1 cellular context compared by ENCODE assay signal in genomic region chr2:112728029-112728362, GRCh38.
TF ChIP-seq lines count a peak whose summit lies in the region.

No MANE protein-coding gene starts in this region.

TF ChIP-seq in K562, 482 proteins besides CTCF, POLR2A, EP300 and RAD21 (continues in another document):
- TF ChIP-seq CREM (IDR thresholded peaks at IDR 0.05; ENCODE audit: low read depth) (peak; percentile 64), ZNF253 (CRISPR knock-in tag; conservative IDR thresholded peaks at IDR 0.05) (no peak), CAMTA2 (CRISPR knock-in tag; conservative IDR thresholded peaks at IDR 0.05) (no peak), ZNF282 (CRISPR knock-in tag; IDR thresholded peaks at IDR 0.05) (no peak), ATF4 (CRISPR knock-in tag; IDR thresholded peaks at IDR 0.05) (no peak), VEZF1 (CRISPR knock-in tag; IDR thresholded peaks at IDR 0.05) (no peak), NCOA6 (IDR thresholded peaks at IDR 0.05) (no peak), SMARCE1 (IDR thresholded peaks at IDR 0.05) (no peak), CTBP1 (IDR thresholded peaks at IDR 0.05; ENCODE audit: borderline replicate concordance) (peak; percentile 96), ZNF174 (CRISPR knock-in tag; IDR thresholded peaks at IDR 0.05) (no peak), CHCHD3 (CRISPR knock-in tag; IDR thresholded peaks at IDR 0.05) (no peak), NKRF (IDR thresholded peaks at IDR 0.05; ENCODE audit: borderline replicate concordance) (no peak), HIVEP1 (CRISPR knock-in tag; IDR thresholded peaks at IDR 0.05) (no peak), TCF3 (CRISPR knock-in tag; IDR thresholded peaks at IDR 0.05) (peak; percentile 79), TOE1 (IDR thresholded peaks at IDR 0.05; ENCODE audit: borderline replicate concordance) (no peak), TOE1 (CRISPR knock-in tag; IDR thresholded peaks at IDR 0.05; ENCODE audit: borderline replicate concordance, low read depth) (no peak), TFAM (CRISPR knock-in tag; conservative IDR thresholded peaks at IDR 0.05) (no peak), YY1 (IDR thresholded peaks at IDR 0.05; ENCODE audit: borderline replicate concordance in 1 of 3, control insufficient read depth in 1 of 3, extremely low read depth in 1 of 3, insufficient read depth in 3 of 3, insufficient read length in 1 of 3, insufficient replicate concordance in 2 of 3, low read depth in 1 of 3, low read length in 2 of 3) (no peak), ZNF277 (CRISPR knock-in tag; IDR thresholded peaks at IDR 0.05; ENCODE audit: borderline replicate concordance) (no peak), ZNF217 (CRISPR knock-in tag; IDR thresholded peaks at IDR 0.05) (no peak), PTBP1 (IDR thresholded peaks at IDR 0.05; ENCODE audit: low read depth, low read length) (no peak), RUNX1 (IDR thresholded peaks at IDR 0.05; ENCODE audit: low read depth) (no peak), TGIF2 (CRISPR knock-in tag; IDR thresholded peaks at IDR 0.05) (no peak), HLTF (IDR thresholded peaks at IDR 0.05) (no peak), ZC3H11A (IDR thresholded peaks at IDR 0.05; ENCODE audit: low read depth, low read length) (no peak), TCFL5 (CRISPR knock-in tag; conservative IDR thresholded peaks at IDR 0.05) (no peak), ZKSCAN3 (CRISPR knock-in tag; IDR thresholded peaks at IDR 0.05) (no peak), KLF16 (IDR thresholded peaks at IDR 0.05) (peak; percentile 71; the same call in 1 of the 2 replicates), FIP1L1 (IDR thresholded peaks at IDR 0.05; ENCODE audit: low read depth, low read length, poor library complexity, severe bottlenecking) (no peak), DMBX1 (CRISPR knock-in tag; IDR thresholded peaks at IDR 0.05; ENCODE audit: borderline replicate concordance) (no peak), E4F1 (CRISPR knock-in tag; IDR thresholded peaks at IDR 0.05; ENCODE audit: borderline replicate concordance) (no peak), HDAC8 (tag; IDR thresholded peaks at IDR 0.05) (no peak), ESRRA (IDR thresholded peaks at IDR 0.05; ENCODE audit: borderline replicate concordance, low read depth) (peak; percentile 70), XRCC5 (IDR thresholded peaks at IDR 0.05; ENCODE audit: low read depth, low read length) (no peak), ELK3 (CRISPR knock-in tag; IDR thresholded peaks at IDR 0.05) (no peak), CREB5 (CRISPR knock-in tag; IDR thresholded peaks at IDR 0.05) (no peak), ZBTB34 (CRISPR knock-in tag; IDR thresholded peaks at IDR 0.05) (no peak), HDGF (IDR thresholded peaks at IDR 0.05) (no peak), TAF15 (IDR thresholded peaks at IDR 0.05; ENCODE audit: low read depth, low read length) (no peak), ZNF146 (CRISPR knock-in tag; IDR thresholded peaks at IDR 0.05; ENCODE audit: unreplicated experiment) (no peak), CXXC5 (CRISPR knock-in tag; IDR thresholded peaks at IDR 0.05) (peak; percentile 45), SP1 (CRISPR knock-in tag; IDR thresholded peaks at IDR 0.05) (no peak), THRB (CRISPR knock-in tag; conservative IDR thresholded peaks at IDR 0.05) (no peak), ZNF324 (CRISPR knock-in tag; IDR thresholded peaks at IDR 0.05) (no peak), TEAD1 (CRISPR knock-in tag; IDR thresholded peaks at IDR 0.05) (0 out of 4 replicates have a peak, but pooled peaks of 1 of the 2 experiments have one; percentile 30), NR4A1 (CRISPR knock-in tag; IDR thresholded peaks at IDR 0.05) (no peak), NR4A1 (tag; IDR thresholded peaks at IDR 0.05) (no peak), NELFE (IDR thresholded peaks at IDR 0.05; ENCODE audit: insufficient read depth, insufficient read length) (no peak), FOXA3 (CRISPR knock-in tag; conservative IDR thresholded peaks at IDR 0.05 in 1 of 2, IDR thresholded peaks at IDR 0.05 in 1 of 2) (peak; percentile 27 to 55; a peak in 2 of 4 replicates), HMBOX1 (IDR thresholded peaks at IDR 0.05) (peak; percentile 41; the same call in 1 of the 2 replicates), TEAD2 (tag; IDR thresholded peaks at IDR 0.05) (no peak), PCBP1 (IDR thresholded peaks at IDR 0.05; ENCODE audit: low read depth, low read length, poor library complexity, severe bottlenecking) (no peak), EP400 (IDR thresholded peaks at IDR 0.05) (0 out of 2 replicates have a peak, but pooled peaks have one; percentile 39), ZNF121 (CRISPR knock-in tag; conservative IDR thresholded peaks at IDR 0.05) (no peak), RB1 (IDR thresholded peaks at IDR 0.05; ENCODE audit: low read depth) (no peak), EGR1 (conservative IDR thresholded peaks at IDR 0.05) (peak; percentile 34; the same call in 1 of the 2 replicates), ZNF197 (CRISPR knock-in tag; IDR thresholded peaks at IDR 0.05; ENCODE audit: low read depth) (no peak), MCM5 (IDR thresholded peaks at IDR 0.05; ENCODE audit: low read depth) (no peak), ZNF695 (CRISPR knock-in tag; IDR thresholded peaks at IDR 0.05) (no peak), POLR2B (IDR thresholded peaks at IDR 0.05; ENCODE audit: low read depth, partially characterized antibody) (no peak), MEF2A (IDR thresholded peaks at IDR 0.05; ENCODE audit: control insufficient read depth, low read depth, low read length) (no peak), JUN (IDR thresholded peaks at IDR 0.05; ENCODE audit: borderline replicate concordance, low read depth, low read length) (no peak), JUN (CRISPR knock-in tag; IDR thresholded peaks at IDR 0.05; ENCODE audit: borderline replicate concordance) (no peak), MXI1 (IDR thresholded peaks at IDR 0.05; ENCODE audit: low read depth, low read length) (no peak), ZNF23 (CRISPR knock-in tag; IDR thresholded peaks at IDR 0.05) (no peak), KLF10 (CRISPR knock-in tag; IDR thresholded peaks at IDR 0.05) (no peak)
